In genomic region chr5:141735823-141736222, GRCh38 we compare ENCODE assay signal across 19 cellular contexts. TPM values are rescaled to one million over a fixed set of nuclear protein-coding genes. Genes with fewer than 3 reads are reported as not detected.
DNase-seq lines count a peak whose midpoint lies in the region; ATAC-seq, FAIRE-seq and TF ChIP-seq lines count a peak whose summit lies in the region.
"Had no signal": no experiment of that assay in that cellular context is flagged by ENCODE, and none has a peak within 500 bp of the region (broad histone marks: within the 10 kb centered on the region; RNA-seq: fewer than 3 reads in every experiment).

No MANE protein-coding gene starts in this region.

- no peak overlapping the region for H4K5ac ChIP-seq in H1 (ENCODE audit: insufficient read length, low read depth, low read length)

- no peaks in the 10 kb centered on the region for H3K9me3 Mint-ChIP-seq in CD8-positive, alpha-beta T cell
- H3K9me3 Mint-ChIP-seq: CD8-positive, alpha-beta memory T cell; H9 had no signal

- H3K4me3 ChIP-seq in H1 (ENCODE audit: extremely low read depth in 1 of 4, insufficient read depth in 2 of 4, low read depth in 3 of 4, low read length in 4 of 4) (no peak overlapping the region), mucosa of descending colon (no peak overlapping the region), WERI-Rb-1 (ENCODE audit: low read depth, low read length) (no peak overlapping the region)
- no peak overlapping the region for H3K4me3 ChIP-seq in CD8-positive, alpha-beta T cell (ENCODE audit: low read depth, low read length)
- H3K4me3 ChIP-seq: BLaER1 treated with 17β-estradiol and CSF1 and Interleukin-3, amounts not matched to agents 10 nM and 100 nM had no signal

- no peak overlapping the region for H2AFZ ChIP-seq in H1 (ENCODE audit: low read length)

- CTCF ChIA-PET in H1 (lab: Charles Lee; ENCODE audit: partially characterized antibody): interaction anchor here (1.1 to 7.0 kb wide), 7 partner anchors 9 to 215 kb away, joined by 3 to 38 read pairs (median 3); no protein-coding TSS in a partner anchor
- CTCF ChIA-PET in CD8-positive, alpha-beta T cell (lab: Charles Lee): no interaction called here

- no peak overlapping the region for H4K91ac ChIP-seq in H1 (replicated peaks; ENCODE audit: insufficient read length, low read length)

- H4K20me1 ChIP-seq in H1 (replicated peaks in 1 of 2; ENCODE audit: control insufficient read depth in 1 of 2, insufficient read depth in 2 of 2, low read length in 2 of 2): no peaks in the 10 kb centered on the region

- no peaks in the 10 kb centered on the region for H3K4me1 Mint-ChIP-seq in CD8-positive, alpha-beta T cell (ENCODE audit: low read depth)
- H3K4me1 Mint-ChIP-seq: B cell; CD8-positive, alpha-beta memory T cell had no signal

- no peak overlapping the region; the same call in 1 of the 2 replicates for H4K8ac ChIP-seq in H1 (ENCODE audit: extremely low read depth, insufficient read depth, low read length)

- H2BK5ac ChIP-seq in H1 (ENCODE audit: low read depth, low read length): no peak overlapping the region

- peak; percentile 82 for DNase-seq in ELF-1 (ENCODE audit: low read depth, low spot score)
- peak; percentile 90 for DNase-seq in NCI-H526 treated with DMSO at 0.1 percent for 48 hours (lab: John Stamatoyannopoulos, UW)
- no peak for DNase-seq in H1 (ENCODE audit: low read depth in 1 of 2, low spot score in 2 of 2)
- no peak for DNase-seq in mucosa of descending colon
- no peak for DNase-seq in CD8-positive, alpha-beta T cell
- DNase-seq in WERI-Rb-1: no peak
- DNase-seq in NCI-H1105 (lab: John Stamatoyannopoulos, UW): no peak
- no peak for DNase-seq in foreskin keratinocyte
- DNase-seq: 8988T; CD8-positive, alpha-beta memory T cell; COR-L47; GDM1; GOT3; H9 had no signal

- H3K56ac ChIP-seq in H1 (replicated peaks; ENCODE audit: insufficient read length, low read depth, low read length): no peak overlapping the region

- H3K9me3 ChIP-seq in H1 (ENCODE audit: insufficient read depth in 2 of 2, low read depth in 1 of 2, low read length in 1 of 2) (no peaks in the 10 kb centered on the region), mucosa of descending colon (no peaks in the 10 kb centered on the region), WERI-Rb-1 (ENCODE audit: severe bottlenecking) (no peaks in the 10 kb centered on the region)
- no peaks in the 10 kb centered on the region for H3K9me3 ChIP-seq in CD8-positive, alpha-beta T cell (ENCODE audit: low read length)
- H3K9me3 ChIP-seq: BLaER1 treated with 17β-estradiol and CSF1 and Interleukin-3, amounts not matched to agents 10 nM and 100 nM had no signal

- H3K79me2 ChIP-seq in H1 (ENCODE audit: control insufficient read depth in 1 of 2, insufficient read depth in 2 of 2, low read length in 2 of 2): no peaks in the 10 kb centered on the region

- no peak for TF ChIP-seq EP300 in H1 (IDR thresholded peaks at IDR 0.05; ENCODE audit: borderline replicate concordance in 1 of 2, low read depth in 2 of 2, low read length in 2 of 2)

- peaks cover 32% of the 10 kb centered on the region for H3K27me3 Mint-ChIP-seq in CD8-positive, alpha-beta T cell (ENCODE audit: low read depth)

- H3K36me3 ChIP-seq in H1 (ENCODE audit: control insufficient read depth in 2 of 4, insufficient read depth in 4 of 4, low read length in 3 of 4): no peaks in the 10 kb centered on the region
- no peaks in the 10 kb centered on the region for H3K36me3 ChIP-seq in mucosa of descending colon (ENCODE audit: low read depth)
- no peaks in the 10 kb centered on the region for H3K36me3 ChIP-seq in CD8-positive, alpha-beta T cell (ENCODE audit: insufficient read depth, low read length)
- no peaks in the 10 kb centered on the region for H3K36me3 ChIP-seq in WERI-Rb-1
- H3K36me3 ChIP-seq: BLaER1 treated with 17β-estradiol and CSF1 and Interleukin-3, amounts not matched to agents 10 nM and 100 nM had no signal

- H3K79me1 ChIP-seq in H1 (ENCODE audit: low read depth, low read length): no peaks in the 10 kb centered on the region

- no peak overlapping the region for H3K4ac ChIP-seq in H1 (replicated peaks; ENCODE audit: insufficient read length, low read depth, low read length)

- no peak for FAIRE-seq in H1 (lab: Jason Lieb, UNC)
- FAIRE-seq: D721Med, GM12892, GM18507 had no signal

- H3K27ac ChIP-seq in H1 (ENCODE audit: low read depth, low read length): no peak overlapping the region
- H3K27ac ChIP-seq in CD8-positive, alpha-beta T cell (ENCODE audit: low read depth, low read length): no peak overlapping the region
- no peak overlapping the region for H3K27ac ChIP-seq in WERI-Rb-1
- no peak overlapping the region for H3K27ac ChIP-seq in foreskin keratinocyte
- H3K27ac ChIP-seq: BLaER1 treated with 17β-estradiol and CSF1 and Interleukin-3, amounts not matched to agents 10 nM and 100 nM had no signal

- no peak overlapping the region for H3K9ac ChIP-seq in H1 (replicated peaks in 1 of 4; ENCODE audit: extremely low read depth in 1 of 4, low read depth in 3 of 4, low read length in 3 of 4)
- H3K9ac ChIP-seq: BLaER1 treated with 17β-estradiol and CSF1 and Interleukin-3, amounts not matched to agents 10 nM and 100 nM had no signal

- no peak overlapping the region for H3K14ac ChIP-seq in H1 (ENCODE audit: insufficient read length)

- H3K23ac ChIP-seq in H1 (ENCODE audit: insufficient read length): no peak overlapping the region

- H3K27ac Mint-ChIP-seq in CD8-positive, alpha-beta T cell: no peak overlapping the region
- H3K27ac Mint-ChIP-seq: B cell; CD8-positive, alpha-beta memory T cell; H9 had no signal

- peaks cover 0 to 10% (median 3%) of the 10 kb centered on the region in 4 experiments; a peak in 5 of 7 replicates for H3K4me1 ChIP-seq in H1 (replicated peaks in 1 of 4; ENCODE audit: control insufficient read depth in 3 of 4, insufficient read depth in 4 of 4, low read length in 3 of 4)
- no peaks in the 10 kb centered on the region for H3K4me1 ChIP-seq in mucosa of descending colon (ENCODE audit: low read depth)
- H3K4me1 ChIP-seq in CD8-positive, alpha-beta T cell (ENCODE audit: insufficient read depth, low read length): no peaks in the 10 kb centered on the region
- no peaks in the 10 kb centered on the region for H3K4me1 ChIP-seq in foreskin keratinocyte

- TF ChIP-seq POLR2A in H1 (IDR thresholded peaks at IDR 0.05; ENCODE audit: control extremely low read depth in 1 of 2, low read depth in 2 of 2, low read length in 2 of 2): no peak

- H3K27me3 ChIP-seq in H1 (replicated peaks in 1 of 4; ENCODE audit: control insufficient read depth in 3 of 4, extremely low read depth in 1 of 4, insufficient read depth in 3 of 4, low read length in 3 of 4): no peaks in the 10 kb centered on the region
- H3K27me3 ChIP-seq in CD8-positive, alpha-beta T cell (ENCODE audit: insufficient read depth, low read length): peaks cover 6% of the 10 kb centered on the region
- no peaks in the 10 kb centered on the region for H3K27me3 ChIP-seq in WERI-Rb-1 (ENCODE audit: insufficient read depth, low read depth, severe bottlenecking)
- H3K27me3 ChIP-seq in foreskin keratinocyte: peaks cover 28% of the 10 kb centered on the region
- H3K27me3 ChIP-seq: BLaER1 treated with 17β-estradiol and CSF1 and Interleukin-3, amounts not matched to agents 10 nM and 100 nM had no signal

- no peaks in the 10 kb centered on the region for H3K23me2 ChIP-seq in H1 (ENCODE audit: low read depth, low read length)

- intact Hi-C loops in mucosa of descending colon (cut with DNase I, micrococcal nuclease): no loop called here
- intact Hi-C loops in CD8-positive, alpha-beta T cell (cut with DNase I, micrococcal nuclease): no loop called here

- H2BK20ac ChIP-seq in H1 (ENCODE audit: low read length): no peak overlapping the region

- POLR2A ChIA-PET in H1 (lab: Charles Lee; ENCODE audit: partially characterized antibody): no interaction called here
- POLR2A ChIA-PET in CD8-positive, alpha-beta T cell (lab: Charles Lee): no interaction called here

- H2AK5ac ChIP-seq in H1 (ENCODE audit: low read depth, low read length): no peak overlapping the region

- H2BK120ac ChIP-seq in H1 (replicated peaks; ENCODE audit: low read depth, low read length): no peak overlapping the region

- no peak overlapping the region for H3K18ac ChIP-seq in H1 (ENCODE audit: extremely low read depth, low read length)

- WGBS in H1 (ENCODE audit: extremely low coverage in 1 of 2, insufficient coverage in 1 of 2, insufficient read length in 1 of 2, insufficient replicate concordance in 2 of 2, low coverage in 1 of 2, low lambda C conversion rate in 2 of 2, missing lambda C conversion rate in 1 of 2), 2 experiments: 80% methylated on average over 1 of the region's 1 CpG; no CpG with 5 or more reads in 1 of the 2 experiments

- 0 out of 2 replicates have a peak overlapping the region, but pooled peaks have one; percentile 3 for H2BK15ac ChIP-seq in H1 (ENCODE audit: low read length)

- no peak for TF ChIP-seq RAD21 in H1 (IDR thresholded peaks at IDR 0.05 in 1 of 2, conservative IDR thresholded peaks at IDR 0.05 in 1 of 2; ENCODE audit: low read depth in 2 of 2, low read length in 2 of 2)

- ATAC-seq in mucosa of descending colon (peak; percentile 77), foreskin keratinocyte (no peak)
- ATAC-seq in CD8-positive, alpha-beta T cell: no peak

- H2BK12ac ChIP-seq in H1 (ENCODE audit: low read depth, low read length): no peak overlapping the region

- no peaks in the 10 kb centered on the region for H3K36me3 Mint-ChIP-seq in CD8-positive, alpha-beta T cell
- H3K36me3 Mint-ChIP-seq: CD8-positive, alpha-beta memory T cell had no signal

- H3K4me2 ChIP-seq in H1 (ENCODE audit: insufficient read depth in 1 of 2, low read depth in 2 of 2, low read length in 2 of 2): no peak overlapping the region
- H3K4me2 ChIP-seq: BLaER1 treated with 17β-estradiol and CSF1 and Interleukin-3, amounts not matched to agents 10 nM and 100 nM had no signal

- no peak overlapping the region for H3K4me3 Mint-ChIP-seq in CD8-positive, alpha-beta T cell
- H3K4me3 Mint-ChIP-seq: B cell; CD8-positive, alpha-beta memory T cell; H9 had no signal

- TF ChIP-seq CTCF in H1 (IDR thresholded peaks at IDR 0.05; ENCODE audit: control extremely low read depth in 1 of 3, insufficient read depth in 1 of 3, low read depth in 1 of 3, low read length in 3 of 3) (no peak), mucosa of descending colon (IDR thresholded peaks at IDR 0.05) (no peak), WERI-Rb-1 (IDR thresholded peaks at IDR 0.05; ENCODE audit: low read depth, low read length) (no peak), foreskin keratinocyte (conservative IDR thresholded peaks at IDR 0.05) (no peak)
- no peak for TF ChIP-seq CTCF in CD8-positive, alpha-beta T cell (IDR thresholded peaks at IDR 0.05)

RNA-seq across cellular contexts. Expression of gene ARAP3, which starts 53.8 kb away (rescaled TPM):
- total RNA-seq in H1 (2021; fragmentation: NEBNext Ultra II Directional; extraction: Animal tissue kit (Norgen Biotek cat#: 25700)): 45.7 and 48.6 TPM in 2 replicates
- polyA plus RNA-seq in H1 (2011; rRNA removed) (14.4 and 19.7 TPM in 2 replicates), foreskin keratinocyte (3.7 and 5.0 TPM in 2 replicates)
- 15.0 TPM for polyA plus RNA-seq in H1 (2011; cell fraction: cytosol; rRNA removed)
- 74.7 TPM for polyA plus RNA-seq in H1 (2011; cell fraction: nucleus; rRNA removed)
- 34.7 to 39.3 TPM (median 37.2 TPM) in 4 replicates for polyA plus RNA-seq in H1 (2012, experiment 1 of 2)
- 33.8 TPM for polyA plus RNA-seq in H1 (2012, experiment 2 of 2)
- polyA plus RNA-seq in H1 (2013, experiment 1 of 2): 27.3 TPM
- 25.0 TPM for polyA plus RNA-seq in H1 (2013, experiment 2 of 2)
- 20.9 and 22.2 TPM in 2 replicates for polyA minus RNA-seq in H1 (2011; rRNA and poly(A)+ RNA removed)
- polyA minus RNA-seq in H1 (2011; cell fraction: cytosol; rRNA and poly(A)+ RNA removed): 20.5 TPM
- polyA minus RNA-seq in H1 (2011; cell fraction: nucleus; rRNA and poly(A)+ RNA removed): 27.6 TPM
- total RNA-seq in mucosa of descending colon (10 to 100 TPM in 1 of 3 donors, 1 to 10 TPM in 2; 5.7 to 10.9 (median 8.0) TPM), foreskin keratinocyte (4.8 and 7.0 TPM in 2 replicates)
- 1 to 10 TPM in 1 of 2 experiments, under 1 TPM in 1; 0.73 to 1.2 TPM for total RNA-seq in CD8-positive, alpha-beta T cell

Comparison
In these comparisons a context has a peak if more than half of its experiments do, and no peak if none do; other contexts are left out.
1. DNase-seq: peak in ELF-1 (single experiment) and NCI-H526 treated with DMSO at 0.1 percent for 48 hours (single experiment); none in H1 (0 of 2), mucosa of descending colon (0 of 3), CD8-positive, alpha-beta T cell (0 of 7), WERI-Rb-1 (single experiment), NCI-H1105 (single experiment) and foreskin keratinocyte (0 of 2).